8 cellular contexts compared by ENCODE assay signal in the genomic region with DNA sequence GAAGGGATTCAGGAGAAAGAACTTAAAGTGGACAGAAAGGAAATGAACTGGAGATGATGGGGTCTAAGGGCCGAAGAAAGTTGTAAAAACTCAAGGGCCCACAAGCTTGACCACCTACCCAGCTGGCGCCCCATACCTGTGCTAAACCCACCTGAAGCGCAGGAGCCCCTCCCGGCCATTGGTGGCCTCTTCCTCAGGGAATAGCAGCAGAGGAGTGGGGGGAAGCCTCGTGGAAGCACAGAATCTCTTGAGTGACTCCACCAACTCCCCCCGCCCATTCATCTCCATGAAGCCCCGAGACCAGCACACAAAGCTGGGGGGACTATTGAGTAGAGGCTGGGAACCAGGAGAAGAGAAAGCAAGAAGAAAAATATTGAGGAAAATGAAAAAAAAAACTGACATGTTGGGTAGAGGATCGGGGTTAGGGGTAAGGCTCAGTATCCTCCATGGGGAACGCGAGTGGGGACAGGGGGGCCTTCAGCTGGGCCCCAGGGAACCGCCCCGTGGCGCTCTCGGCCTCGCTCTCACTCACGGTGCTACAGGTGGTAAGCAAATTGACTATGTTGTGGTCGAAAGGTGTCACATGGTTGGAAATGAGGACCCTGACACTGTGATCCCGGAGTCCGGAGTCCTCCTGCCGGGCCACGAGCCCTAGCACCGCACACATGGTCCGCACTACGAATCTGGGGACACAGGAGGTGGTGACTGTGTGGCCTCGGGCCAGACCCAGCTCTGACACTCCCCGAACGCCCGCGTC. TPM values are rescaled to one million over a fixed set of nuclear protein-coding genes. Genes with fewer than 3 reads are reported as not detected.
A peak's percentile ranks its signal among the peaks of the same experiment; 100 is the strongest.
DNase-seq lines count a peak whose midpoint lies in the region; ATAC-seq lines count a peak whose summit lies in the region.

No MANE protein-coding gene starts in this region.

- peak overlapping the region; percentile 100 for H3K4me3 Mint-ChIP-seq in activated CD8-positive, alpha-beta memory T cell treated with anti-CD3 and anti-CD28 coated beads, Interleukin-2, amount 10 ng/mL, durations not matched to agents 7 days and 5 days
- H3K4me3 Mint-ChIP-seq in activated naive CD4-positive, alpha-beta T cell treated with anti-CD3 and anti-CD28 coated beads, Interleukin-2, amount 50 U/mL, for 24 hours: peak overlapping the region; percentile 90

- peak; percentile 61 for DNase-seq in activated CD8-positive, alpha-beta memory T cell treated with anti-CD3 and anti-CD28 coated beads, Interleukin-2, amount 10 ng/mL, durations not matched to agents 7 days and 5 days
- no peak for DNase-seq in activated CD8-positive, alpha-beta memory T cell treated with anti-CD3 and anti-CD28 coated beads, Interleukin-2, amount 50 U/mL, for 48 hours
- peak; percentile 34 for DNase-seq in stimulated activated naive CD8-positive, alpha-beta T cell treated with anti-CD3 and anti-CD28 coated beads, Interleukin-15, Interleukin-2, amounts not matched to agents 100 U/mL and 50 U/mL, for 24 hours
- no peak for DNase-seq in DMS153 treated with DMSO at 0.1 percent for 48 hours (lab: John Stamatoyannopoulos, UW; ENCODE audit: unreplicated experiment)
- no peak for DNase-seq in DMS 273 treated with DMSO at 0.1 percent for 48 hours (lab: John Stamatoyannopoulos, UW)

- CTCF ChIA-PET in activated CD8-positive, alpha-beta memory T cell treated with anti-CD3 and anti-CD28 coated beads, Interleukin-2, amount 10 ng/mL, durations not matched to agents 7 days and 5 days (lab: Charles Lee): interaction anchor here (1.2 to 6.4 kb wide), 7 partner anchors 12 to 71 kb away, joined by 3 to 98 read pairs (median 27); a partner anchor contains a TSS

- peak; percentile 10 for ATAC-seq in activated CD8-positive, alpha-beta memory T cell treated with anti-CD3 and anti-CD28 coated beads, Interleukin-2, amount 10 ng/mL, durations not matched to agents 7 days and 5 days
- ATAC-seq in HG03139 (IDR thresholded peaks at IDR 0.05; ENCODE audit: unreplicated experiment): peak; percentile 12
- ATAC-seq in stimulated activated naive CD8-positive, alpha-beta T cell treated with anti-CD3 and anti-CD28 coated beads, Interleukin-15, Interleukin-2, amounts not matched to agents 100 U/mL and 50 U/mL, for 24 hours: no peak

- H3K27ac Mint-ChIP-seq in activated CD8-positive, alpha-beta memory T cell treated with anti-CD3 and anti-CD28 coated beads, Interleukin-2, amount 10 ng/mL, durations not matched to agents 7 days and 5 days: peak overlapping the region; percentile 97
- peak overlapping the region; percentile 94 for H3K27ac Mint-ChIP-seq in activated naive CD4-positive, alpha-beta T cell treated with anti-CD3 and anti-CD28 coated beads, Interleukin-2, amount 50 U/mL, for 24 hours

- peak overlapping the region; percentile 98 for H3K4me3 ChIP-seq in iPS-11a (ENCODE audit: low read depth, low read length)

- peaks cover 45% of the 10 kb centered on the region for H3K36me3 Mint-ChIP-seq in activated CD8-positive, alpha-beta memory T cell treated with anti-CD3 and anti-CD28 coated beads, Interleukin-2, amount 10 ng/mL, durations not matched to agents 7 days and 5 days
- peaks cover 37% of the 10 kb centered on the region for H3K36me3 Mint-ChIP-seq in activated naive CD4-positive, alpha-beta T cell treated with anti-CD3 and anti-CD28 coated beads, Interleukin-2, amount 50 U/mL, for 24 hours

- no peaks in the 10 kb centered on the region for H3K27me3 Mint-ChIP-seq in activated CD8-positive, alpha-beta memory T cell treated with anti-CD3 and anti-CD28 coated beads, Interleukin-2, amount 10 ng/mL, durations not matched to agents 7 days and 5 days
- H3K27me3 Mint-ChIP-seq in activated naive CD4-positive, alpha-beta T cell treated with anti-CD3 and anti-CD28 coated beads, Interleukin-2, amount 50 U/mL, for 24 hours: no peaks in the 10 kb centered on the region

- H3K4me1 Mint-ChIP-seq in activated CD8-positive, alpha-beta memory T cell treated with anti-CD3 and anti-CD28 coated beads, Interleukin-2, amount 10 ng/mL, durations not matched to agents 7 days and 5 days: peaks cover 46% of the 10 kb centered on the region
- peaks cover 36% of the 10 kb centered on the region for H3K4me1 Mint-ChIP-seq in activated naive CD4-positive, alpha-beta T cell treated with anti-CD3 and anti-CD28 coated beads, Interleukin-2, amount 50 U/mL, for 24 hours

- H3K9me3 Mint-ChIP-seq in activated CD8-positive, alpha-beta memory T cell treated with anti-CD3 and anti-CD28 coated beads, Interleukin-2, amount 10 ng/mL, durations not matched to agents 7 days and 5 days (ENCODE audit: low read depth): no peaks in the 10 kb centered on the region
- H3K9me3 Mint-ChIP-seq in activated naive CD4-positive, alpha-beta T cell treated with anti-CD3 and anti-CD28 coated beads, Interleukin-2, amount 50 U/mL, for 24 hours: no peaks in the 10 kb centered on the region

RNA-seq across cellular contexts. Expression of a gene that starts 0.7 kb away (rescaled TPM):
- 100 to 1,000 TPM; 140 to 158 TPM for total RNA-seq in activated CD8-positive, alpha-beta memory T cell treated with anti-CD3 and anti-CD28 coated beads, Interleukin-2, amount 10 ng/mL, durations not matched to agents 7 days and 5 days

RNA-seq across cellular contexts. Expression of a gene that starts 1.0 kb away (rescaled TPM):
- total RNA-seq in activated CD8-positive, alpha-beta memory T cell treated with anti-CD3 and anti-CD28 coated beads, Interleukin-2, amount 10 ng/mL, durations not matched to agents 7 days and 5 days: 10 to 100 TPM; 52.2 to 87.2 TPM

RNA-seq across cellular contexts. Expression of a gene that starts 2.7 kb away (rescaled TPM):
- under 1 TPM; 0.38 to 0.94 TPM for total RNA-seq in activated CD8-positive, alpha-beta memory T cell treated with anti-CD3 and anti-CD28 coated beads, Interleukin-2, amount 10 ng/mL, durations not matched to agents 7 days and 5 days

RNA-seq across cellular contexts. Expression of a gene that starts 14.5 kb away (rescaled TPM):
- total RNA-seq in activated CD8-positive, alpha-beta memory T cell treated with anti-CD3 and anti-CD28 coated beads, Interleukin-2, amount 10 ng/mL, durations not matched to agents 7 days and 5 days: 1 to 10 TPM in 1 of 2 experiments, under 1 TPM in 1; 0.82 to 1.3 TPM

RNA-seq across cellular contexts. Expression of a gene that starts 21.3 kb away (rescaled TPM):
- total RNA-seq in activated CD8-positive, alpha-beta memory T cell treated with anti-CD3 and anti-CD28 coated beads, Interleukin-2, amount 10 ng/mL, durations not matched to agents 7 days and 5 days: 10 to 100 TPM; 15.5 to 34.0 TPM

Comparison
In these comparisons a context has a peak if more than half of its experiments do, and no peak if none do; other contexts are left out.
1. DNase-seq: peak in activated CD8-positive, alpha-beta memory T cell treated with anti-CD3 and anti-CD28 coated beads, Interleukin-2, amount 10 ng/mL, durations not matched to agents 7 days and 5 days (single experiment) and stimulated activated naive CD8-positive, alpha-beta T cell treated with anti-CD3 and anti-CD28 coated beads, Interleukin-15, Interleukin-2, amounts not matched to agents 100 U/mL and 50 U/mL, for 24 hours (single experiment); none in activated CD8-positive, alpha-beta memory T cell treated with anti-CD3 and anti-CD28 coated beads, Interleukin-2, amount 50 U/mL, for 48 hours (single experiment), DMS153 treated with DMSO at 0.1 percent for 48 hours (single experiment) and DMS 273 treated with DMSO at 0.1 percent for 48 hours (single experiment).